Comparison of ENCODE assay signal across 16 cellular contexts in genomic region chr15:39242345-39242744, GRCh38.
DNase-seq lines count a peak whose midpoint lies in the region; ATAC-seq and TF ChIP-seq lines count a peak whose summit lies in the region.
"Had no signal": no experiment of that assay in that cellular context is flagged by ENCODE, and none has a peak within 500 bp of the region (broad histone marks: within the 10 kb centered on the region; RNA-seq: fewer than 3 reads in every experiment).

No MANE protein-coding gene starts in this region.

- H3K4me3 ChIP-seq in astrocyte of the spinal cord (ENCODE audit: low read depth, low read length): no peak overlapping the region
- no peak overlapping the region for H3K4me3 ChIP-seq in right cardiac atrium (ENCODE audit: low read length)

- peaks cover 6 to 13% of the 10 kb centered on the region in 2 donors for H3K27me3 Mint-ChIP-seq in natural killer cell treated with Interleukin-12 subunit alpha and Interleukin-12 subunit beta and Interleukin-15 and Interleukin-18, amount 100 ng/mL, for 72 hours

- no peak overlapping the region for H3K27ac ChIP-seq in right cardiac atrium (ENCODE audit: low read length)

- H3K27ac Mint-ChIP-seq in natural killer cell treated with Interleukin-12 subunit alpha and Interleukin-12 subunit beta and Interleukin-15 and Interleukin-18, amount 100 ng/mL, for 72 hours: no peak overlapping the region

- intact Hi-C loops in right cardiac atrium (cut with DNase I): no loop called here

- H3K27me3 ChIP-seq in right cardiac atrium (ENCODE audit: control insufficient read depth, insufficient read depth): no peaks in the 10 kb centered on the region

- no peak overlapping the region for H3K4me3 Mint-ChIP-seq in natural killer cell treated with Interleukin-12 subunit alpha and Interleukin-12 subunit beta and Interleukin-15 and Interleukin-18, amount 100 ng/mL, for 72 hours

- TF ChIP-seq CTCF in astrocyte of the spinal cord (IDR thresholded peaks at IDR 0.05; ENCODE audit: low read depth, low read length): no peak

- no peaks in the 10 kb centered on the region for H3K9me3 ChIP-seq in right cardiac atrium (ENCODE audit: control insufficient read depth, low read length)

- no peaks in the 10 kb centered on the region for H3K4me1 ChIP-seq in right cardiac atrium (ENCODE audit: control insufficient read depth, insufficient read depth, low read length)

- in situ Hi-C loops in astrocyte of the spinal cord (cut with HindIII; ENCODE audit: low sequenced_read_pairs): no loop called here

- no peaks in the 10 kb centered on the region for H3K4me1 Mint-ChIP-seq in natural killer cell treated with Interleukin-12 subunit alpha and Interleukin-12 subunit beta and Interleukin-15 and Interleukin-18, amount 100 ng/mL, for 72 hours (ENCODE audit: low read depth in 2 of 2)

- no peaks in the 10 kb centered on the region for H3K36me3 Mint-ChIP-seq in natural killer cell treated with Interleukin-12 subunit alpha and Interleukin-12 subunit beta and Interleukin-15 and Interleukin-18, amount 100 ng/mL, for 72 hours

- ATAC-seq in right cardiac atrium: peak; percentile 62 to 66
- no peak for ATAC-seq in natural killer cell treated with Interleukin-12 subunit alpha and Interleukin-12 subunit beta and Interleukin-15 and Interleukin-18, amount 100 ng/mL, for 72 hours

- H3K9me3 Mint-ChIP-seq in natural killer cell treated with Interleukin-12 subunit alpha and Interleukin-12 subunit beta and Interleukin-15 and Interleukin-18, amount 100 ng/mL, for 72 hours: no peaks in the 10 kb centered on the region

- DNase-seq in A172 (ENCODE audit: low spot score) (peak; percentile 87), H4 (ENCODE audit: low spot score) (peak; percentile 85), astrocyte of the spinal cord (ENCODE audit: low read depth, low spot score) (peak; percentile 85), right cardiac atrium (peak in 2 of 3 donors; percentile 30 to 37), NCI-H2081 treated with DMSO at 0.1 percent for 48 hours (lab: John Stamatoyannopoulos, UW) (no peak), NCI-H2107 treated with DMSO at 0.1 percent for 48 hours (lab: John Stamatoyannopoulos, UW; ENCODE audit: unreplicated experiment) (no peak), NCI-H510A treated with DMSO at 0.1 percent for 48 hours (lab: John Stamatoyannopoulos, UW) (no peak)
- no peak for DNase-seq in natural killer cell treated with Interleukin-12 subunit alpha and Interleukin-12 subunit beta and Interleukin-15 and Interleukin-18, amount 100 ng/mL, for 72 hours (ENCODE audit: low spot score)
- DNase-seq: activated CD4-positive, alpha-beta T cell treated with anti-CD3 and anti-CD28 coated beads for 4 hours; anterior cingulate cortex; DMS53; effector CD8-positive, alpha-beta T cell; H7; head of caudate nucleus; NCI-H2171; T-helper 1 cell had no signal

Comparison
In these comparisons a context has a peak if more than half of its experiments do, and no peak if none do; other contexts are left out.
1. DNase-seq: peak in A172 (single experiment), H4 (single experiment), astrocyte of the spinal cord (single experiment) and right cardiac atrium (2 of 3); none in natural killer cell treated with Interleukin-12 subunit alpha and Interleukin-12 subunit beta and Interleukin-15 and Interleukin-18, amount 100 ng/mL, for 72 hours (single experiment), NCI-H2081 treated with DMSO at 0.1 percent for 48 hours (single experiment), NCI-H2107 treated with DMSO at 0.1 percent for 48 hours (single experiment) and NCI-H510A treated with DMSO at 0.1 percent for 48 hours (single experiment).
2. ATAC-seq: peak in right cardiac atrium (2 of 2); none in natural killer cell treated with Interleukin-12 subunit alpha and Interleukin-12 subunit beta and Interleukin-15 and Interleukin-18, amount 100 ng/mL, for 72 hours (0 of 2).